Comparison of ENCODE assay signal across 23 cellular contexts in the genomic region with DNA sequence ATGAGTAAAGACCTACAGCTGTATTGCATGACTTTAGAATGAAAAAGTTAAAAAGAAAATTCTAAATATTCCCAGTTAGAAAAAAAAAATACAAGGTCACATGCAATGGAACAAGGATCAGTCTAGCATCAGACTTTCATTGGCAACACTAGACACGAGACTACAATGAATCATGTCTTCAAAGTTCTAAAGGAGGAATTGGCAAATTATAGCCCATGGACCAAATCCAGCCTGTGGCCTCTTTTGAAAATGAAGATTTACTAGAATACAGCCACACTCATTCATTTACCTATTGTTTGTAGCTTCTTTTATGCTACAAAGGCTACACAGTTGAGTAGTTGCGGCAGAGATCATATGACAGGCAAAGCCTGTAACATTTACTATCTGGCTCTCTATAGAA.
"Had no signal": no experiment of that assay in that cellular context is flagged by ENCODE, and none has a peak within 500 bp of the region (broad histone marks: within the 10 kb centered on the region; RNA-seq: fewer than 3 reads in every experiment).

No MANE protein-coding gene starts in this region.

- H3K27ac ChIP-seq: HL-60, SJSA1 had no signal

- H3K9me3 ChIP-seq: SJSA1 had no signal

- H3K4me2 ChIP-seq: SK-N-SH had no signal

- H3K27me3 ChIP-seq: SJSA1 had no signal

- H3K36me3 ChIP-seq: SJSA1 had no signal

- DNase-seq: KBM-7, MV-4-11, NCI-H1048, NCI-H1105, NCI-H1417 treated with DMSO at 0.1 percent for 48 hours, NCI-H146, NCI-H1694 treated with DMSO at 0.1 percent for 48 hours, NCI-H1930, NCI-H2081, NCI-H2171, NCI-H226, NCI-H446, NCI-H510A, NCI-H524 treated with DMSO at 0.1 percent for 48 hours, NCI-H69, NCI-H774, Right ventricle myocardium superior, RPMI8226, SIG-M5, SK-N-SH, SW 1271 had no signal

- H3K4me1 ChIP-seq: SJSA1 had no signal

- H3K4me3 ChIP-seq: SJSA1 had no signal

- H3K9ac ChIP-seq: SK-N-SH had no signal
